ENCODE assay signal across 8 cellular contexts in genomic region chr21:23020969-23021368, GRCh38.
"Had no signal": no experiment of that assay in that cellular context is flagged by ENCODE, and none has a peak within 500 bp of the region (broad histone marks: within the 10 kb centered on the region; RNA-seq: fewer than 3 reads in every experiment).

No MANE protein-coding gene starts in this region.

- H3K9ac ChIP-seq: KMS-11 had no signal

- H3K4me2 ChIP-seq: KMS-11 had no signal

- H3K4me3 ChIP-seq: K562 had no signal

- DNase-seq: IMR-90, KBM-7, KG1 had no signal

- H3K27ac ChIP-seq: HL-60, KMS-11 had no signal

- FAIRE-seq: HepG2, HTR-8/SVneo, K562 had no signal
